8 cellular contexts compared by ENCODE assay signal in genomic region chr15:33735637-33736247, GRCh38.
DNase-seq lines count a peak whose midpoint lies in the region; ATAC-seq and TF ChIP-seq lines count a peak whose summit lies in the region.

No MANE protein-coding gene starts in this region.

- no peaks in the 10 kb centered on the region for H3K9me3 Mint-ChIP-seq in activated naive CD4-positive, alpha-beta T cell treated with anti-CD3 and anti-CD28 coated beads for 36 hours

- no peak overlapping the region for H3K27ac ChIP-seq in effector memory CD4-positive, alpha-beta T cell (ENCODE audit: insufficient read depth, low read length, poor library complexity, severe bottlenecking)

- peak; percentile 39 for DNase-seq in activated naive CD4-positive, alpha-beta T cell treated with anti-CD3 and anti-CD28 coated beads for 36 hours
- no peak for DNase-seq in activated naive CD4-positive, alpha-beta T cell (lab: John Stamatoyannopoulos, UW)
- DNase-seq in NAMALWA (ENCODE audit: low spot score) (peak; percentile 70), kidney tubule cell (ENCODE audit: low spot score) (peak; percentile 42)
- no peak for DNase-seq in effector memory CD4-positive, alpha-beta T cell

- H3K27me3 Mint-ChIP-seq in activated naive CD4-positive, alpha-beta T cell treated with anti-CD3 and anti-CD28 coated beads for 36 hours (ENCODE audit: low read depth): peaks cover 5% of the 10 kb centered on the region

- H3K4me3 ChIP-seq in WI38 (ENCODE audit: low read depth, low read length): no peak overlapping the region
- no peak overlapping the region for H3K4me3 ChIP-seq in effector memory CD4-positive, alpha-beta T cell (ENCODE audit: insufficient read depth, low read depth, low read length, poor library complexity, severe bottlenecking)

- H3K9me3 ChIP-seq in effector memory CD4-positive, alpha-beta T cell (ENCODE audit: control insufficient read depth, low read length): no peaks in the 10 kb centered on the region

- H3K27ac Mint-ChIP-seq in activated naive CD4-positive, alpha-beta T cell treated with anti-CD3 and anti-CD28 coated beads for 36 hours: no peak overlapping the region

- TF ChIP-seq CTCF in WI38 (IDR thresholded peaks at IDR 0.05; ENCODE audit: low read depth, low read length): peak; percentile 43

- intact Hi-C loops in activated naive CD4-positive, alpha-beta T cell treated with anti-CD3 and anti-CD28 coated beads for 36 hours (cut with micrococcal nuclease): loop anchor here (2.0 to 10.0 kb wide), 4 partner anchors 229 to 651 kb away; partner anchors contain the start of genes AVEN and KATNBL1

- ATAC-seq in HG03520 (IDR thresholded peaks at IDR 0.05; ENCODE audit: unreplicated experiment) (no peak), HG03108 (IDR thresholded peaks at IDR 0.05; ENCODE audit: unreplicated experiment) (no peak)

- no peaks in the 10 kb centered on the region for H3K4me1 ChIP-seq in effector memory CD4-positive, alpha-beta T cell (ENCODE audit: control insufficient read depth, insufficient read depth, low read length, poor library complexity, severe bottlenecking)

- no peaks in the 10 kb centered on the region for H3K4me1 Mint-ChIP-seq in activated naive CD4-positive, alpha-beta T cell treated with anti-CD3 and anti-CD28 coated beads for 36 hours (ENCODE audit: low read depth)

- no peaks in the 10 kb centered on the region for H3K36me3 Mint-ChIP-seq in activated naive CD4-positive, alpha-beta T cell treated with anti-CD3 and anti-CD28 coated beads for 36 hours (ENCODE audit: low read depth)

- CTCF ChIA-PET in activated naive CD4-positive, alpha-beta T cell treated with anti-CD3 and anti-CD28 coated beads for 36 hours (lab: Charles Lee): interaction anchor here (0.7 to 1.7 kb wide), 5 partner anchors 22 to 650 kb away, joined by 3 to 6 read pairs (median 4); no protein-coding TSS in a partner anchor

- no peak overlapping the region for H3K4me3 Mint-ChIP-seq in activated naive CD4-positive, alpha-beta T cell treated with anti-CD3 and anti-CD28 coated beads for 36 hours

- H3K27me3 ChIP-seq in effector memory CD4-positive, alpha-beta T cell (replicated peaks; ENCODE audit: control insufficient read depth, insufficient read depth, low read length, poor library complexity, severe bottlenecking): no peaks in the 10 kb centered on the region

- no peaks in the 10 kb centered on the region for H3K36me3 ChIP-seq in effector memory CD4-positive, alpha-beta T cell (ENCODE audit: control insufficient read depth, insufficient read depth, low read length)

Comparison
In these comparisons a context has a peak if more than half of its experiments do, and no peak if none do; other contexts are left out.
1. DNase-seq: peak in activated naive CD4-positive, alpha-beta T cell treated with anti-CD3 and anti-CD28 coated beads for 36 hours (single experiment), NAMALWA (single experiment) and kidney tubule cell (single experiment); none in activated naive CD4-positive, alpha-beta T cell (0 of 4) and effector memory CD4-positive, alpha-beta T cell (0 of 3).